Comparison of ENCODE assay signal across 16 cellular contexts in the genomic region with DNA sequence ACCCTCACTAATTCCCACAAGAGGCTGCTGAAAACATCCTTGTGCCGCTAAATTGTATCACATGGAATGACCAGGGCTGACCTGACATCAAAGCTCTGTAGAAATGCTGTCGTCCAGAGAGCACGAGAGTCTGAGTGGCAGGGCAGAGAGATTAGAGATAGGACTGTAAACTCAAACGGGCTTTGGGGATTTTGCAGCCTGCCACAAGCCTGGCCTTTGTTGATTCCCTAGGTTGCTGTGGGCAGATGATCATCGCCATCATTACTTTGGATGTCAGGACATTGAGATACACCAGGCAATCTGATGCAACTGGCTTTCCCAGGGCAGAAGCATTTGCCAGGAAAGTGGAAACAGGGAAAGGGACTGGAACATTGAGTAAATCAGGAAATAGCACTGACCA.
A peak's percentile ranks its signal among the peaks of the same experiment; 100 is the strongest.
DNase-seq lines count a peak whose midpoint lies in the region; ATAC-seq lines count a peak whose summit lies in the region.
"Had no signal": no experiment of that assay in that cellular context is flagged by ENCODE, and none has a peak within 500 bp of the region (broad histone marks: within the 10 kb centered on the region; RNA-seq: fewer than 3 reads in every experiment).

No MANE protein-coding gene starts in this region.

- H3K4me1 Mint-ChIP-seq in T-helper 1 cell treated with Interleukin-12 subunit alpha and Interleukin-12 subunit beta and Interleukin-4 antibody, amounts not matched to agents 30 μg/mL and 1 μg/mL, for 36 hours (ENCODE audit: low read depth): peaks cover 51% of the 10 kb centered on the region
- H3K4me1 Mint-ChIP-seq in IgD-negative memory B cell: peaks cover 7 to 38% (median 28%) of the 10 kb centered on the region in 3 donors
- H3K4me1 Mint-ChIP-seq in naive thymus-derived CD4-positive, alpha-beta T cell: peaks cover 33 to 93% (median 72%) of the 10 kb centered on the region in 7 donors

- peaks cover 5% of the 10 kb centered on the region for H3K4me1 ChIP-seq in effector memory CD4-positive, alpha-beta T cell (ENCODE audit: control insufficient read depth, insufficient read depth, low read length, poor library complexity, severe bottlenecking)
- peaks cover 9 to 23% of the 10 kb centered on the region in 2 donors for H3K4me1 ChIP-seq in naive thymus-derived CD4-positive, alpha-beta T cell (ENCODE audit: control insufficient read depth in 2 of 2, insufficient read depth in 2 of 2, low read length in 2 of 2)

- POLR2A ChIA-PET in naive thymus-derived CD4-positive, alpha-beta T cell (lab: Charles Lee): interaction anchor here (0.7 to 23.5 kb wide), 10 partner anchors 9 to 166 kb away, joined by 3 to 560 read pairs (median 4); no protein-coding TSS in a partner anchor

- H3K4me3 ChIP-seq in effector memory CD4-positive, alpha-beta T cell (ENCODE audit: insufficient read depth, low read depth, low read length, poor library complexity, severe bottlenecking): no peak overlapping the region
- H3K4me3 ChIP-seq in naive thymus-derived CD4-positive, alpha-beta T cell (ENCODE audit: low read length): no peak overlapping the region

- peaks cover 72% of the 10 kb centered on the region for H3K36me3 Mint-ChIP-seq in T-helper 1 cell treated with Interleukin-12 subunit alpha and Interleukin-12 subunit beta and Interleukin-4 antibody, amounts not matched to agents 30 μg/mL and 1 μg/mL, for 36 hours (ENCODE audit: low read depth)
- peaks cover 3% of the 10 kb centered on the region for H3K36me3 Mint-ChIP-seq in IgD-negative memory B cell
- H3K36me3 Mint-ChIP-seq in naive thymus-derived CD4-positive, alpha-beta T cell: peaks cover 22 to 65% (median 59%) of the 10 kb centered on the region in 5 donors

- CTCF ChIA-PET in naive thymus-derived CD4-positive, alpha-beta T cell (lab: Charles Lee): interaction anchor here (0.6 to 0.8 kb wide), 2 partner anchors 29 to 132 kb away, joined by 3 read pairs; no protein-coding TSS in a partner anchor

- peak overlapping the region; percentile 25 for H3K27ac ChIP-seq in effector memory CD4-positive, alpha-beta T cell (ENCODE audit: insufficient read depth, low read length, poor library complexity, severe bottlenecking)
- peak overlapping the region; percentile 43 for H3K27ac ChIP-seq in naive thymus-derived CD4-positive, alpha-beta T cell (ENCODE audit: low read depth, low read length)
- H3K27ac ChIP-seq: neutrophil had no signal

- H3K27me3 Mint-ChIP-seq in T-helper 1 cell treated with Interleukin-12 subunit alpha and Interleukin-12 subunit beta and Interleukin-4 antibody, amounts not matched to agents 30 μg/mL and 1 μg/mL, for 36 hours (ENCODE audit: low read depth): no peaks in the 10 kb centered on the region
- no peaks in the 10 kb centered on the region for H3K27me3 Mint-ChIP-seq in IgD-negative memory B cell
- H3K27me3 Mint-ChIP-seq in naive thymus-derived CD4-positive, alpha-beta T cell: no peaks in the 10 kb centered on the region

- H3K27ac Mint-ChIP-seq in T-helper 1 cell treated with Interleukin-12 subunit alpha and Interleukin-12 subunit beta and Interleukin-4 antibody, amounts not matched to agents 30 μg/mL and 1 μg/mL, for 36 hours: peak overlapping the region; percentile 69
- H3K27ac Mint-ChIP-seq in IgD-negative memory B cell: peak overlapping the region; percentile 55 to 86 (median 68)
- H3K27ac Mint-ChIP-seq in naive thymus-derived CD4-positive, alpha-beta T cell: peak overlapping the region; percentile 58 to 97 (median 83)

- intact Hi-C loops in naive thymus-derived CD4-positive, alpha-beta T cell (cut with micrococcal nuclease): loop anchor here in 1 of 2 donors (1.0 kb wide), 1 partner anchor 8 kb away; no protein-coding TSS in a partner anchor

- ATAC-seq in naive thymus-derived CD4-positive, alpha-beta T cell: no peak
- no peak for ATAC-seq in HG02938 (IDR thresholded peaks at IDR 0.05; ENCODE audit: unreplicated experiment)
- ATAC-seq: esophagus mucosa had no signal

- DNase-seq in T-helper 1 cell: no peak
- DNase-seq in effector memory CD4-positive, alpha-beta T cell: no peak
- peak in 1 of 9 donors; percentile 13 for DNase-seq in naive thymus-derived CD4-positive, alpha-beta T cell
- DNase-seq in OCI-M2 (lab: John Stamatoyannopoulos, UW; ENCODE audit: unreplicated experiment): no peak
- no peak for DNase-seq in activated effector memory CD4-positive, alpha-beta T cell treated with anti-CD3 and anti-CD28 coated beads, Interleukin-2, amount 50 U/mL, for 16 hours
- DNase-seq: 8988T; activated CD4-positive, alpha-beta T cell treated with anti-CD3 and anti-CD28 coated beads for 4 hours; activated naive CD4-positive, alpha-beta T cell treated with Interleukin-2 at 50 U/mL for 16 hours; GOT3; NCI-H1105 treated with DMSO at 0.1 percent for 48 hours; OCI-M1 had no signal

- H3K9me3 ChIP-seq in effector memory CD4-positive, alpha-beta T cell (ENCODE audit: control insufficient read depth, low read length): no peaks in the 10 kb centered on the region
- H3K9me3 ChIP-seq in naive thymus-derived CD4-positive, alpha-beta T cell (ENCODE audit: control insufficient read depth in 2 of 3, low read length in 3 of 3): no peaks in the 10 kb centered on the region
- H3K9me3 ChIP-seq: neutrophil had no signal

- H3K4me3 Mint-ChIP-seq in T-helper 1 cell treated with Interleukin-12 subunit alpha and Interleukin-12 subunit beta and Interleukin-4 antibody, amounts not matched to agents 30 μg/mL and 1 μg/mL, for 36 hours: no peak overlapping the region
- H3K4me3 Mint-ChIP-seq in IgD-negative memory B cell: no peak overlapping the region
- peak overlapping the region in 3 of 10 donors; percentile 15 to 56 (median 22) for H3K4me3 Mint-ChIP-seq in naive thymus-derived CD4-positive, alpha-beta T cell

- H3K36me3 ChIP-seq in effector memory CD4-positive, alpha-beta T cell (ENCODE audit: control insufficient read depth, insufficient read depth, low read length): peaks cover 43% of the 10 kb centered on the region
- peaks cover 12 to 39% (median 34%) of the 10 kb centered on the region in 3 experiments for H3K36me3 ChIP-seq in naive thymus-derived CD4-positive, alpha-beta T cell (ENCODE audit: control insufficient read depth in 2 of 3, insufficient read depth in 3 of 3, low read length in 3 of 3)

- no peaks in the 10 kb centered on the region for H3K27me3 ChIP-seq in effector memory CD4-positive, alpha-beta T cell (replicated peaks; ENCODE audit: control insufficient read depth, insufficient read depth, low read length, poor library complexity, severe bottlenecking)
- H3K27me3 ChIP-seq in naive thymus-derived CD4-positive, alpha-beta T cell (ENCODE audit: control insufficient read depth in 2 of 2, insufficient read depth in 2 of 2, low read length in 2 of 2): no peaks in the 10 kb centered on the region
- H3K27me3 ChIP-seq: neutrophil had no signal

- no peaks in the 10 kb centered on the region for H3K9me3 Mint-ChIP-seq in T-helper 1 cell treated with Interleukin-12 subunit alpha and Interleukin-12 subunit beta and Interleukin-4 antibody, amounts not matched to agents 30 μg/mL and 1 μg/mL, for 36 hours
- no peaks in the 10 kb centered on the region for H3K9me3 Mint-ChIP-seq in IgD-negative memory B cell
- H3K9me3 Mint-ChIP-seq in naive thymus-derived CD4-positive, alpha-beta T cell: peaks cover 0 to 8% (median 0%) of the 10 kb centered on the region in 11 donors
